ENCODE assay signal across 8 cellular contexts in genomic region chr17:21125862-21126261, GRCh38. TPM values are rescaled to one million over a fixed set of nuclear protein-coding genes. Genes with fewer than 3 reads are reported as not detected.
A peak's percentile ranks its signal among the peaks of the same experiment; 100 is the strongest.
DNase-seq lines count a peak whose midpoint lies in the region; ATAC-seq and TF ChIP-seq lines count a peak whose summit lies in the region.

No MANE protein-coding gene starts in this region.

- no TSS peak for BruUV-seq in HCT116 (replicated peaks; lab: Mats Ljungman, UMichigan)

- H3K27me3 ChIP-seq in HCT116 (ENCODE audit: insufficient read depth, low read length) (no peaks in the 10 kb centered on the region), tibial artery (no peaks in the 10 kb centered on the region)

- no peaks in the 10 kb centered on the region for H4K20me1 ChIP-seq in HCT116 (ENCODE audit: insufficient read depth)

- H3K4me1 ChIP-seq in HCT116 (ENCODE audit: control insufficient read depth in 1 of 2, insufficient read depth in 2 of 2, low read length in 2 of 2) (peaks cover 8 to 16% of the 10 kb centered on the region in 2 experiments), tibial artery (peaks cover 0 to 11% (median 10%) of the 10 kb centered on the region in 4 donors)

- H3K9me3 Mint-ChIP-seq in T-helper 2 cell treated with Interferon-gamma antibody and Interleukin-4, amounts not matched to agents 5 μg/mL and 100 μg/mL, for 36 hours: no peaks in the 10 kb centered on the region

- peak overlapping the region; percentile 64; the same call in 1 of the 2 replicates for H3K27ac ChIP-seq in HCT116 (ENCODE audit: low read depth, low read length)
- no peak overlapping the region for H3K27ac ChIP-seq in tibial artery

- H3K27me3 Mint-ChIP-seq in T-helper 2 cell treated with Interferon-gamma antibody and Interleukin-4, amounts not matched to agents 5 μg/mL and 100 μg/mL, for 36 hours (ENCODE audit: low read depth): peaks cover 4% of the 10 kb centered on the region

- peaks cover 29% of the 10 kb centered on the region for H3K4me1 Mint-ChIP-seq in T-helper 2 cell treated with Interferon-gamma antibody and Interleukin-4, amounts not matched to agents 5 μg/mL and 100 μg/mL, for 36 hours (ENCODE audit: low read depth)

- TF ChIP-seq POLR2A in HCT116 (IDR thresholded peaks at IDR 0.05; ENCODE audit: borderline replicate concordance, extremely low read depth, insufficient read depth, insufficient read length): no peak

- CTCF ChIA-PET in HCT116 (lab: Charles Lee): no interaction called here

- no peak for ATAC-seq in HCT116

- H3K9me2 ChIP-seq in HCT116 (ENCODE audit: insufficient read depth): no peaks in the 10 kb centered on the region

- peaks cover 30% of the 10 kb centered on the region for H3K79me2 ChIP-seq in HCT116 (ENCODE audit: insufficient read depth, low read length)

- peaks cover 1% of the 10 kb centered on the region for H3K36me3 Mint-ChIP-seq in T-helper 2 cell treated with Interferon-gamma antibody and Interleukin-4, amounts not matched to agents 5 μg/mL and 100 μg/mL, for 36 hours (ENCODE audit: low read depth)

- peak overlapping the region; percentile 83 for H3K9ac ChIP-seq in HCT116 (ENCODE audit: low read length)

- TF ChIP-seq RAD21 in HCT116 (IDR thresholded peaks at IDR 0.05; ENCODE audit: low read depth): no peak

- peak overlapping the region; percentile 81 for H3K27ac Mint-ChIP-seq in T-helper 2 cell treated with Interferon-gamma antibody and Interleukin-4, amounts not matched to agents 5 μg/mL and 100 μg/mL, for 36 hours

- POLR2A ChIA-PET in HCT116 (lab: Charles Lee): no interaction called here

- no peak for DNase-seq in HCT116 (ENCODE audit: low read depth, low spot score)
- peak; percentile 31 for DNase-seq in T-helper 2 cell treated with Interferon-gamma antibody and Interleukin-4, amounts not matched to agents 5 μg/mL and 100 μg/mL, for 36 hours (ENCODE audit: low spot score)
- peak; percentile 33 for DNase-seq in dermis blood vessel endothelial cell
- peak; percentile 5 to 30 (median 22) for DNase-seq in stimulated activated CD4-positive, alpha-beta T cell treated with anti-CD3 and anti-CD28 coated beads, TNF-alpha, amount 100 ng/mL, for 1 hour (ENCODE audit: low read depth in 3 of 3, low spot score in 1 of 3)
- DNase-seq in nucleus accumbens (lab: John Stamatoyannopoulos, UW): no peak
- no peak for DNase-seq in LoVo (ENCODE audit: low spot score)
- no peak for DNase-seq in tibial artery
- no peak for DNase-seq in SW480 (ENCODE audit: low spot score)

- H2AFZ ChIP-seq in HCT116 (ENCODE audit: low read depth, low read length, poor library complexity, severe bottlenecking): no peak overlapping the region

- H3K9me3 ChIP-seq in HCT116 (ENCODE audit: control insufficient read depth in 1 of 2, insufficient read depth in 1 of 2, low read depth in 1 of 2, low read length in 2 of 2): no peaks in the 10 kb centered on the region
- no peaks in the 10 kb centered on the region for H3K9me3 ChIP-seq in tibial artery

- peak overlapping the region; percentile 96 for H3K4me3 Mint-ChIP-seq in T-helper 2 cell treated with Interferon-gamma antibody and Interleukin-4, amounts not matched to agents 5 μg/mL and 100 μg/mL, for 36 hours

- TF ChIP-seq CTCF in HCT116 (IDR thresholded peaks at IDR 0.05 in 2 of 3, conservative IDR thresholded peaks at IDR 0.05 in 1 of 3; ENCODE audit: borderline replicate concordance in 1 of 3, insufficient read depth in 1 of 3, low read depth in 2 of 3, low read length in 2 of 3): no peak
- TF ChIP-seq CTCF in tibial artery (IDR thresholded peaks at IDR 0.05): no peak

- intact Hi-C loops in HCT116 (cut with micrococcal nuclease) (loop anchor here (2.0 to 5.0 kb wide), 2 partner anchors 326 to 387 kb away; no protein-coding TSS in a partner anchor), tibial artery (cut with DNase I; ENCODE audit: low total_unique reads) (loop anchor here (5.0 to 10.0 kb wide), 4 partner anchors 81 to 149 kb away; partner anchors contain the start of gene USP22)

- RAD21 ChIA-PET in HCT116 (lab: Charles Lee; ENCODE audit: low non-redundant PET in 1 of 2, low total read pairs in 2 of 2, uncharacterized antibody in 2 of 2, unreplicated experiment in 2 of 2): no interaction called here

- H3K4me2 ChIP-seq in HCT116 (ENCODE audit: low read length): peak overlapping the region; percentile 89

- H3K4me3 ChIP-seq in HCT116 (replicated peaks in 1 of 2; ENCODE audit: low read depth in 1 of 2, low read length in 2 of 2): peak overlapping the region; percentile 76 to 94
- H3K4me3 ChIP-seq in tibial artery: no peak overlapping the region

- H3K36me3 ChIP-seq in HCT116 (ENCODE audit: control insufficient read depth in 1 of 2, insufficient read depth in 2 of 2, low read length in 2 of 2): no peaks in the 10 kb centered on the region
- H3K36me3 ChIP-seq in tibial artery: no peaks in the 10 kb centered on the region

TF ChIP-seq in HCT116, 20 proteins besides CTCF, POLR2A, EP300 and RAD21:
- TF ChIP-seq ZNF274 (IDR thresholded peaks at IDR 0.05; ENCODE audit: low read depth, low read length) (no peak), ATF3 (IDR thresholded peaks at IDR 0.05) (no peak), POLR2AphosphoS5 (IDR thresholded peaks at IDR 0.05; ENCODE audit: low read depth, low read length) (no peak), EZH2 (IDR thresholded peaks at IDR 0.05) (no peak)

RNA-seq across cellular contexts. Expression of gene DHRS7B, which starts 0.9 kb away (rescaled TPM):
- total RNA-seq in HCT116 (2021; ENCODE audit: unreplicated experiment) (19.6 TPM), dermis blood vessel endothelial cell (13.3 and 22.0 TPM in 2 replicates)
- 27.4 and 30.0 TPM in 2 replicates for polyA plus RNA-seq in HCT116 (2012)

Comparison
In these comparisons a context has a peak if more than half of its experiments do, and no peak if none do; other contexts are left out.
1. DNase-seq: peak in T-helper 2 cell treated with Interferon-gamma antibody and Interleukin-4, amounts not matched to agents 5 μg/mL and 100 μg/mL, for 36 hours (single experiment), dermis blood vessel endothelial cell (single experiment) and stimulated activated CD4-positive, alpha-beta T cell treated with anti-CD3 and anti-CD28 coated beads, TNF-alpha, amount 100 ng/mL, for 1 hour (3 of 3); none in HCT116 (single experiment), nucleus accumbens (0 of 56), LoVo (single experiment), tibial artery (0 of 2) and SW480 (single experiment).
2. H3K4me3 ChIP-seq: peak in HCT116 (2 of 2); none in tibial artery (0 of 2).